In genomic region chr1:116493036-116493435, GRCh38 we compare ENCODE assay signal across 28 cellular contexts.
"Had no signal": no experiment of that assay in that cellular context is flagged by ENCODE, and none has a peak within 500 bp of the region (broad histone marks: within the 10 kb centered on the region; RNA-seq: fewer than 3 reads in every experiment).

No MANE protein-coding gene starts in this region.

- H3K27me3 ChIP-seq: cardiac muscle cell, gastrocnemius medialis, uterus had no signal

- H3K27ac Mint-ChIP-seq: activated CD4-positive, alpha-beta T cell treated with anti-CD3 and anti-CD28 coated beads, Interleukin-2, amount 10 ng/mL, durations not matched to agents 7 days and 5 days; activated CD8-positive, alpha-beta memory T cell treated with anti-CD3 and anti-CD28 coated beads, Interleukin-2, amount 10 ng/mL, durations not matched to agents 7 days and 5 days; activated CD8-positive, alpha-beta T cell treated with anti-CD3 and anti-CD28 coated beads for 36 hours; activated naive CD8-positive, alpha-beta T cell; activated T-helper 2 cell treated with anti-CD3 and anti-CD28 coated beads, Interferon-gamma antibody, Interleukin-2, Interleukin-4, amounts not matched to agents 10 μg/mL and 5 μg/mL and 100 μg/mL, durations not matched to agents 14 hours and 24 hours and 36 hours; mesothelial cell of epicardium; T-helper 1 cell treated with Interleukin-12 subunit alpha and Interleukin-12 subunit beta and Interleukin-4 antibody, amounts not matched to agents 30 μg/mL and 1 μg/mL, for 36 hours; type B pancreatic cell had no signal

- H3K4me2 ChIP-seq: smooth muscle cell had no signal

- H3K36me3 ChIP-seq: cardiac muscle cell, gastrocnemius medialis, thoracic aorta, uterus had no signal

- H3K9me3 ChIP-seq: gastrocnemius medialis, psoas muscle, thoracic aorta, uterus had no signal

- H3K4me1 ChIP-seq: uterus had no signal

- DNase-seq: activated CD4-positive, alpha-beta T cell treated with anti-CD3 and anti-CD28 coated beads, Interleukin-2, amount 10 ng/mL, durations not matched to agents 7 days and 5 days; activated CD4-positive, CD25-positive, alpha-beta regulatory T cell treated with anti-CD3 and anti-CD28 coated beads, Interleukin-2, amount 50 U/mL, for 72 hours; activated CD8-positive, alpha-beta memory T cell treated with anti-CD3 and anti-CD28 coated beads, Interleukin-2, amount 10 ng/mL, durations not matched to agents 7 days and 5 days; activated CD8-positive, alpha-beta T cell treated with anti-CD3 and anti-CD28 coated beads for 36 hours; activated naive CD4-positive, alpha-beta T cell; activated T-cell treated with anti-CD3 and anti-CD28 coated beads, Interleukin-2, amount 50 U/mL, for 48 hours; cortex of kidney; effector memory CD8-positive, alpha-beta T cell; gastrocnemius medialis; hippocampal formation; left colon; naive B cell; psoas muscle; stimulated activated CD4-positive, alpha-beta T cell treated with anti-CD3 and anti-CD28 coated beads, Interleukin-15, amount 100 ng/mL, for 24 hours; stimulated activated CD4-positive, alpha-beta T cell treated with anti-CD3 and anti-CD28 coated beads, Interleukin-2, amount 100 ng/mL, for 24 hours; stimulated activated naive CD8-positive, alpha-beta T cell treated with anti-CD3 and anti-CD28 coated beads, Interleukin-15, Interleukin-2, amounts not matched to agents 100 U/mL and 50 U/mL, for 24 hours; SW 1271; T1000; uterus had no signal

- H3K27ac ChIP-seq: cardiac muscle cell, gastrocnemius medialis, psoas muscle, thoracic aorta, uterus had no signal

- H3K4me3 Mint-ChIP-seq: activated CD4-positive, alpha-beta T cell treated with anti-CD3 and anti-CD28 coated beads, Interleukin-2, amount 10 ng/mL, durations not matched to agents 7 days and 5 days; activated CD8-positive, alpha-beta memory T cell treated with anti-CD3 and anti-CD28 coated beads, Interleukin-2, amount 10 ng/mL, durations not matched to agents 7 days and 5 days; activated CD8-positive, alpha-beta T cell treated with anti-CD3 and anti-CD28 coated beads for 36 hours; activated naive CD8-positive, alpha-beta T cell; brain; effector memory CD8-positive, alpha-beta T cell; mesothelial cell of epicardium; naive B cell; T-helper 1 cell treated with Interleukin-12 subunit alpha and Interleukin-12 subunit beta and Interleukin-4 antibody, amounts not matched to agents 30 μg/mL and 1 μg/mL, for 36 hours; type B pancreatic cell had no signal

- H3K9me3 Mint-ChIP-seq: activated CD4-positive, alpha-beta T cell treated with anti-CD3 and anti-CD28 coated beads, Interleukin-2, amount 10 ng/mL, durations not matched to agents 7 days and 5 days; activated CD8-positive, alpha-beta T cell treated with anti-CD3 and anti-CD28 coated beads for 36 hours; activated T-helper 2 cell treated with anti-CD3 and anti-CD28 coated beads, Interferon-gamma antibody, Interleukin-2, Interleukin-4, amounts not matched to agents 10 μg/mL and 5 μg/mL and 100 μg/mL, durations not matched to agents 14 hours and 24 hours and 36 hours; brain; effector memory CD8-positive, alpha-beta T cell; mesothelial cell of epicardium; naive B cell; T-helper 1 cell treated with Interleukin-12 subunit alpha and Interleukin-12 subunit beta and Interleukin-4 antibody, amounts not matched to agents 30 μg/mL and 1 μg/mL, for 36 hours; type B pancreatic cell had no signal

- H3K4me3 ChIP-seq: cardiac muscle cell, gastrocnemius medialis, psoas muscle, smooth muscle cell, thoracic aorta, uterus had no signal

- H3K36me3 Mint-ChIP-seq: activated CD8-positive, alpha-beta memory T cell treated with anti-CD3 and anti-CD28 coated beads, Interleukin-2, amount 10 ng/mL, durations not matched to agents 7 days and 5 days; activated naive CD8-positive, alpha-beta T cell; brain; mesothelial cell of epicardium; naive B cell; type B pancreatic cell had no signal

- H3K27me3 Mint-ChIP-seq: activated CD4-positive, alpha-beta T cell treated with anti-CD3 and anti-CD28 coated beads, Interleukin-2, amount 10 ng/mL, durations not matched to agents 7 days and 5 days; activated CD8-positive, alpha-beta memory T cell treated with anti-CD3 and anti-CD28 coated beads, Interleukin-2, amount 10 ng/mL, durations not matched to agents 7 days and 5 days; activated CD8-positive, alpha-beta T cell treated with anti-CD3 and anti-CD28 coated beads for 36 hours; activated naive CD8-positive, alpha-beta T cell; effector memory CD8-positive, alpha-beta T cell; naive B cell; type B pancreatic cell had no signal

- H3K4me1 Mint-ChIP-seq: naive B cell had no signal

- ATAC-seq: activated CD8-positive, alpha-beta memory T cell treated with anti-CD3 and anti-CD28 coated beads, Interleukin-2, amount 10 ng/mL, durations not matched to agents 7 days and 5 days; activated CD8-positive, alpha-beta T cell treated with anti-CD3 and anti-CD28 coated beads for 36 hours; effector memory CD8-positive, alpha-beta T cell; gastrocnemius medialis; left colon; psoas muscle; stimulated activated naive CD8-positive, alpha-beta T cell treated with anti-CD3 and anti-CD28 coated beads, Interleukin-15, Interleukin-2, amounts not matched to agents 100 U/mL and 50 U/mL, for 24 hours had no signal
